ENCODE assay signal across 8 cellular contexts in genomic region chr2:47521666-47522285, GRCh38. TPM values are rescaled to one million over a fixed set of nuclear protein-coding genes. Genes with fewer than 3 reads are reported as not detected.
DNase-seq lines count a peak whose midpoint lies in the region; ATAC-seq, FAIRE-seq and TF ChIP-seq lines count a peak whose summit lies in the region.

No MANE protein-coding gene starts in this region.

- H3K27ac Mint-ChIP-seq in activated CD4-positive, alpha-beta memory T cell treated with anti-CD3 and anti-CD28 coated beads, Interleukin-2, amount 10 ng/mL, durations not matched to agents 7 days and 5 days, result peak overlapping the region; percentile 93

- H3K27ac ChIP-seq in liver (ENCODE audit: low read depth in 1 of 2, low read length in 2 of 2), result no peak overlapping the region
- no peak overlapping the region for H3K27ac ChIP-seq in right lobe of liver
- no peak overlapping the region for H3K27ac ChIP-seq in SJCRH30
- no peak overlapping the region for H3K27ac ChIP-seq in pancreas

- H3K9ac ChIP-seq in liver (ENCODE audit: low read depth in 1 of 2, low read length in 2 of 2), result no peak overlapping the region

- H3K9me3 ChIP-seq in liver (ENCODE audit: control insufficient read depth in 4 of 4, low read length in 3 of 4), result no peaks in the 10 kb centered on the region
- no peaks in the 10 kb centered on the region for H3K9me3 ChIP-seq in right lobe of liver
- no peaks in the 10 kb centered on the region for H3K9me3 ChIP-seq in SJCRH30 (replicated peaks)
- no peaks in the 10 kb centered on the region for H3K9me3 ChIP-seq in pancreas

- ATAC-seq in right lobe of liver, result no peak
- no peak for ATAC-seq in pancreas

- H3K9me3 Mint-ChIP-seq in activated CD4-positive, alpha-beta memory T cell treated with anti-CD3 and anti-CD28 coated beads, Interleukin-2, amount 10 ng/mL, durations not matched to agents 7 days and 5 days, result no peaks in the 10 kb centered on the region

- H3K4me3 Mint-ChIP-seq in activated CD4-positive, alpha-beta memory T cell treated with anti-CD3 and anti-CD28 coated beads, Interleukin-2, amount 10 ng/mL, durations not matched to agents 7 days and 5 days, result peak overlapping the region; percentile 84

- H3K36me3 Mint-ChIP-seq in activated CD4-positive, alpha-beta memory T cell treated with anti-CD3 and anti-CD28 coated beads, Interleukin-2, amount 10 ng/mL, durations not matched to agents 7 days and 5 days (ENCODE audit: low read depth), result no peaks in the 10 kb centered on the region

- WGBS in liver, result 22% methylated on average over 22 of the region's 22 CpGs
- WGBS in right lobe of liver (ENCODE audit: insufficient coverage, low coverage, low lambda C conversion rate, missing lambda C conversion rate), result no CpG with 5 or more reads among the region's 22 CpGs
- 11 to 21% methylated on average over 15 to 22 of the region's 22 CpGs for WGBS in pancreas, 2 donors

- DNase-seq in right lobe of liver, result no peak
- no peak for DNase-seq in activated CD4-positive, alpha-beta memory T cell treated with anti-CD3 and anti-CD28 coated beads, Interleukin-2, amount 10 ng/mL, durations not matched to agents 7 days and 5 days
- DNase-seq in kidney epithelial cell (ENCODE audit: low read depth), result no peak
- DNase-seq in SJCRH30, result no peak
- no peak for DNase-seq in pancreas
- DNase-seq in RKO (ENCODE audit: low spot score), result no peak
- DNase-seq in activated effector memory CD4-positive, alpha-beta T cell treated with Interleukin-2 at 50 U/mL for 16 hours, result no peak

- H3K27me3 Mint-ChIP-seq in activated CD4-positive, alpha-beta memory T cell treated with anti-CD3 and anti-CD28 coated beads, Interleukin-2, amount 10 ng/mL, durations not matched to agents 7 days and 5 days, result no peaks in the 10 kb centered on the region

- no peaks in the 10 kb centered on the region for H3K36me3 ChIP-seq in liver (ENCODE audit: control insufficient read depth in 4 of 4, insufficient read depth in 3 of 4, low read depth in 1 of 4, low read length in 3 of 4)
- no peaks in the 10 kb centered on the region for H3K36me3 ChIP-seq in right lobe of liver
- no peaks in the 10 kb centered on the region for H3K36me3 ChIP-seq in kidney epithelial cell (ENCODE audit: control insufficient read depth, insufficient read depth, low read length)
- H3K36me3 ChIP-seq in SJCRH30, result no peaks in the 10 kb centered on the region
- no peaks in the 10 kb centered on the region for H3K36me3 ChIP-seq in pancreas

- H3K4me1 ChIP-seq in liver (ENCODE audit: control insufficient read depth in 4 of 4, insufficient read depth in 4 of 4, low read length in 3 of 4), result peaks cover 7 to 11% (median 10%) of the 10 kb centered on the region in 4 donors
- peaks cover 0 to 7% (median 0%) of the 10 kb centered on the region in 4 donors for H3K4me1 ChIP-seq in right lobe of liver
- H3K4me1 ChIP-seq in SJCRH30, result no peaks in the 10 kb centered on the region
- H3K4me1 ChIP-seq in pancreas, result no peaks in the 10 kb centered on the region

- intact Hi-C loops in right lobe of liver (cut with DNase I), result no loop called here
- intact Hi-C loops in pancreas (cut with DNase I), result no loop called here

- H3K27me3 ChIP-seq in liver (ENCODE audit: control insufficient read depth in 4 of 4, insufficient read depth in 4 of 4, low read length in 3 of 4) (no peaks in the 10 kb centered on the region), right lobe of liver (no peaks in the 10 kb centered on the region), kidney epithelial cell (ENCODE audit: control insufficient read depth, insufficient read depth, low read length) (peaks cover 2% of the 10 kb centered on the region), SJCRH30 (no peaks in the 10 kb centered on the region), pancreas (no peaks in the 10 kb centered on the region)

- CTCF ChIA-PET in activated CD4-positive, alpha-beta memory T cell treated with anti-CD3 and anti-CD28 coated beads, Interleukin-2, amount 10 ng/mL, durations not matched to agents 7 days and 5 days (lab: Charles Lee), result interaction anchor here (0.8 to 3.4 kb wide), 7 partner anchors 11 to 246 kb away, joined by 3 to 15 read pairs (median 3); partner anchors contain the start of gene MSH2

- peaks cover 34% of the 10 kb centered on the region for H3K4me1 Mint-ChIP-seq in activated CD4-positive, alpha-beta memory T cell treated with anti-CD3 and anti-CD28 coated beads, Interleukin-2, amount 10 ng/mL, durations not matched to agents 7 days and 5 days

- POLR2A ChIA-PET in activated CD4-positive, alpha-beta memory T cell treated with anti-CD3 and anti-CD28 coated beads, Interleukin-2, amount 10 ng/mL, durations not matched to agents 7 days and 5 days (lab: Charles Lee), result interaction anchor here (1.6 to 3.4 kb wide), 3 partner anchors 13 to 119 kb away, joined by 4 to 18 read pairs (median 15); partner anchors contain the start of gene MSH2

- peak overlapping the region in 2 of 3 donors; percentile 7 to 44 for H3K4me3 ChIP-seq in liver (ENCODE audit: low read depth in 1 of 3, low read length in 3 of 3)
- H3K4me3 ChIP-seq in right lobe of liver, result peak overlapping the region in 1 of 3 donors; percentile 41
- H3K4me3 ChIP-seq in kidney epithelial cell (ENCODE audit: low read depth, low read length), result peak overlapping the region; percentile 34
- H3K4me3 ChIP-seq in SJCRH30, result no peak overlapping the region
- H3K4me3 ChIP-seq in pancreas, result peak overlapping the region in 2 of 4 donors; percentile 29 to 52

- TF ChIP-seq POLR2A in right lobe of liver (IDR thresholded peaks at IDR 0.05), result no peak

- no peak for TF ChIP-seq CTCF in liver (IDR thresholded peaks at IDR 0.05; ENCODE audit: low read depth, low read length, missing input control)
- TF ChIP-seq CTCF in right lobe of liver (IDR thresholded peaks at IDR 0.05), result no peak
- TF ChIP-seq CTCF in kidney epithelial cell (IDR thresholded peaks at IDR 0.05; ENCODE audit: insufficient read depth, low read length, poor library complexity, severe bottlenecking), result no peak
- no peak for TF ChIP-seq CTCF in pancreas (IDR thresholded peaks at IDR 0.05)

- TF ChIP-seq RAD21 in liver (IDR thresholded peaks at IDR 0.05), result no peak

- no peak for FAIRE-seq in pancreas (lab: Jason Lieb, UNC)

TF ChIP-seq in liver, 16 proteins besides CTCF, POLR2A, EP300 and RAD21:
- TF ChIP-seq, protein P1, sequence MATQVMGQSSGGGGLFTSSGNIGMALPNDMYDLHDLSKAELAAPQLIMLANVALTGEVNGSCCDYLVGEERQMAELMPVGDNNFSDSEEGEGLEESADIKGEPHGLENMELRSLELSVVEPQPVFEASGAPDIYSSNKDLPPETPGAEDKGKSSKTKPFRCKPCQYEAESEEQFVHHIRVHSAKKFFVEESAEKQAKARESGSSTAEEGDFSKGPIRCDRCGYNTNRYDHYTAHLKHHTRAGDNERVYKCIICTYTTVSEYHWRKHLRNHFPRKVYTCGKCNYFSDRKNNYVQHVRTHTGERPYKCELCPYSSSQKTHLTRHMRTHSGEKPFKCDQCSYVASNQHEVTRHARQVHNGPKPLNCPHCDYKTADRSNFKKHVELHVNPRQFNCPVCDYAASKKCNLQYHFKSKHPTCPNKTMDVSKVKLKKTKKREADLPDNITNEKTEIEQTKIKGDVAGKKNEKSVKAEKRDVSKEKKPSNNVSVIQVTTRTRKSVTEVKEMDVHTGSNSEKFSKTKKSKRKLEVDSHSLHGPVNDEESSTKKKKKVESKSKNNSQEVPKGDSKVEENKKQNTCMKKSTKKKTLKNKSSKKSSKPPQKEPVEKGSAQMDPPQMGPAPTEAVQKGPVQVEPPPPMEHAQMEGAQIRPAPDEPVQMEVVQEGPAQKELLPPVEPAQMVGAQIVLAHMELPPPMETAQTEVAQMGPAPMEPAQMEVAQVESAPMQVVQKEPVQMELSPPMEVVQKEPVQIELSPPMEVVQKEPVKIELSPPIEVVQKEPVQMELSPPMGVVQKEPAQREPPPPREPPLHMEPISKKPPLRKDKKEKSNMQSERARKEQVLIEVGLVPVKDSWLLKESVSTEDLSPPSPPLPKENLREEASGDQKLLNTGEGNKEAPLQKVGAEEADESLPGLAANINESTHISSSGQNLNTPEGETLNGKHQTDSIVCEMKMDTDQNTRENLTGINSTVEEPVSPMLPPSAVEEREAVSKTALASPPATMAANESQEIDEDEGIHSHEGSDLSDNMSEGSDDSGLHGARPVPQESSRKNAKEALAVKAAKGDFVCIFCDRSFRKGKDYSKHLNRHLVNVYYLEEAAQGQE (IDR thresholded peaks at IDR 0.05), result no peak
- TF ChIP-seq FOXA1 (IDR thresholded peaks at IDR 0.05) (no peak), JUND (IDR thresholded peaks at IDR 0.05) (no peak), TAF1 (conservative IDR thresholded peaks at IDR 0.05) (no peak), HNF4A (conservative IDR thresholded peaks at IDR 0.05) (no peak), EGR1 (IDR thresholded peaks at IDR 0.05; ENCODE audit: low read depth in 2 of 2) (no peak), GABPA (IDR thresholded peaks at IDR 0.05 in 1 of 2, conservative IDR thresholded peaks at IDR 0.05 in 1 of 2) (no peak), RXRA (IDR thresholded peaks at IDR 0.05) (no peak), SP1 (IDR thresholded peaks at IDR 0.05) (no peak), HNF4G (IDR thresholded peaks at IDR 0.05) (no peak)
- TF ChIP-seq, protein P2, sequence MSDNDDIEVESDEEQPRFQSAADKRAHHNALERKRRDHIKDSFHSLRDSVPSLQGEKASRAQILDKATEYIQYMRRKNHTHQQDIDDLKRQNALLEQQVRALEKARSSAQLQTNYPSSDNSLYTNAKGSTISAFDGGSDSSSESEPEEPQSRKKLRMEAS (IDR thresholded peaks at IDR 0.05), result no peak

RNA-seq across cellular contexts. Expression of gene KCNK12, which starts 49.0 kb away (rescaled TPM):
- total RNA-seq in liver, result not detected
- not detected for polyA plus RNA-seq in liver
- total RNA-seq in right lobe of liver, result not detected
- under 1 TPM; 0.25 to 0.28 TPM for total RNA-seq in activated CD4-positive, alpha-beta memory T cell treated with anti-CD3 and anti-CD28 coated beads, Interleukin-2, amount 10 ng/mL, durations not matched to agents 7 days and 5 days
- 0.04 and 0.27 TPM in 2 replicates for total RNA-seq in kidney epithelial cell
- total RNA-seq in SJCRH30 (2014; rRNA removed; shearing (Covaris generic)), result 0.08 and 0.40 TPM in 2 replicates
- under 1 TPM in 5 of 6 donors, not detected in 1; 0.03 to 0.13 (median 0.06) TPM for total RNA-seq in pancreas
- under 1 TPM; 0.04 to 0.09 TPM for polyA plus RNA-seq in pancreas
